In the genomic region with DNA sequence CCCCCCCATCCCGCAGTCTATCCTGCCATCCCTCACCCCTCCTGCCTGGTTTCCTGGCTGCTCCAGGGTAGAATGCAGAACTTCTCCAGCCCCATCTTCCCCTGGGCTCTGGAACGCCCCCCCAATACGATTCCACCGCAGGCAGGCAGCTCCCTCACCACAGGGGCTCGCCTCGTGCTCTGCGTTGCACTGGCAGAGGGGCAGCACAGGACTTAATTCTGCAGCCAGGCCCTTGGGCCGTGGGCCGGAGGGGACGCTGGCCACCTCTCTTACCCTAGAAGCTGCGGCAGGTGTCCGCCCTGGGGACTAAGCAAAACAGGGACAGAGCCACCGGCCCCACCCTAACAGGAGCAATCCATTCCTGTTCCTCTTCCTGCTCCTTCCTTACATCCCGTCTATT, we compare ENCODE assay signal across 1 cellular context.
TF ChIP-seq lines count a peak whose summit lies in the region.

No MANE protein-coding gene starts in this region.

TF ChIP-seq in H1, 55 proteins besides CTCF, POLR2A, EP300 and RAD21:
- no peak for TF ChIP-seq SIRT6 (IDR thresholded peaks at IDR 0.05; ENCODE audit: low read length)
- TF ChIP-seq, protein P1, sequence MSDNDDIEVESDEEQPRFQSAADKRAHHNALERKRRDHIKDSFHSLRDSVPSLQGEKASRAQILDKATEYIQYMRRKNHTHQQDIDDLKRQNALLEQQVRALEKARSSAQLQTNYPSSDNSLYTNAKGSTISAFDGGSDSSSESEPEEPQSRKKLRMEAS (IDR thresholded peaks at IDR 0.05): 0 out of 2 replicates have a peak, but pooled peaks have one; percentile 9
